In genomic region chr4:168321006-168321405, GRCh38 we compare ENCODE assay signal across 14 cellular contexts.
"Had no signal": no experiment of that assay in that cellular context is flagged by ENCODE, and none has a peak within 500 bp of the region (broad histone marks: within the 10 kb centered on the region; RNA-seq: fewer than 3 reads in every experiment).

No MANE protein-coding gene starts in this region.

- H3K27ac Mint-ChIP-seq: activated B cell treated with CpG ODN at 0.5 μM for 24 hours; activated CD4-positive, alpha-beta T cell treated with anti-CD3 and anti-CD28 coated beads, Interleukin-2, amount 10 ng/mL, durations not matched to agents 24 days and 14 days; activated naive CD4-positive, alpha-beta T cell treated with anti-CD3 and anti-CD28 coated beads for 36 hours; activated T-helper 2 cell treated with anti-CD3 and anti-CD28 coated beads, Interferon-gamma antibody, Interleukin-2, Interleukin-4, amounts not matched to agents 10 μg/mL and 5 μg/mL and 100 μg/mL, durations not matched to agents 14 hours and 24 hours and 36 hours; stimulated activated naive CD8-positive, alpha-beta T cell treated with anti-CD3 and anti-CD28 coated beads, Interleukin-15, amount 100 ng/mL, for 72 hours had no signal

- H3K27me3 Mint-ChIP-seq: activated B cell treated with CpG ODN at 0.5 μM for 24 hours; activated CD4-positive, alpha-beta T cell treated with anti-CD3 and anti-CD28 coated beads, Interleukin-2, amount 10 ng/mL, durations not matched to agents 24 days and 14 days; stimulated activated naive CD8-positive, alpha-beta T cell treated with anti-CD3 and anti-CD28 coated beads, Interleukin-15, amount 100 ng/mL, for 72 hours had no signal

- ATAC-seq: left lung; right lobe of liver; stimulated activated naive CD8-positive, alpha-beta T cell treated with anti-CD3 and anti-CD28 coated beads, Interleukin-15, amount 100 ng/mL, for 72 hours had no signal

- DNase-seq: activated B cell treated with CpG ODN at 0.5 μM for 24 hours; activated CD4-positive, alpha-beta T cell treated with anti-CD3 and anti-CD28 coated beads, Interleukin-2, amount 10 ng/mL, durations not matched to agents 24 days and 14 days; activated naive CD4-positive, alpha-beta T cell treated with anti-CD3 and anti-CD28 coated beads for 36 hours; adrenal gland; cortex of kidney; kidney; left lung; mammary epithelial cell; right lobe of liver; stimulated activated CD4-positive, alpha-beta T cell treated with anti-CD3 and anti-CD28 coated beads, Interleukin-4, amount 100 ng/mL, for 1 hour; stimulated activated naive CD8-positive, alpha-beta T cell treated with anti-CD3 and anti-CD28 coated beads, Interleukin-15, amount 100 ng/mL, for 72 hours; transverse colon; uterus had no signal

- H3K4me3 Mint-ChIP-seq: activated B cell treated with CpG ODN at 0.5 μM for 24 hours; activated CD4-positive, alpha-beta T cell treated with anti-CD3 and anti-CD28 coated beads, Interleukin-2, amount 10 ng/mL, durations not matched to agents 24 days and 14 days; activated naive CD4-positive, alpha-beta T cell treated with anti-CD3 and anti-CD28 coated beads for 36 hours; stimulated activated naive CD8-positive, alpha-beta T cell treated with anti-CD3 and anti-CD28 coated beads, Interleukin-15, amount 100 ng/mL, for 72 hours had no signal

- H3K9me3 Mint-ChIP-seq: activated B cell treated with CpG ODN at 0.5 μM for 24 hours; activated naive CD4-positive, alpha-beta T cell treated with anti-CD3 and anti-CD28 coated beads for 36 hours had no signal
